In genomic region chr2:54540194-54540593, GRCh38 we compare ENCODE assay signal across 1 cellular context.
TF ChIP-seq lines count a peak whose summit lies in the region.

No MANE protein-coding gene starts in this region.

TF ChIP-seq in A549, 52 proteins besides CTCF, POLR2A, EP300 and RAD21 (continued from another document):
- no peak for TF ChIP-seq REST (IDR thresholded peaks at IDR 0.05)
- no peak for TF ChIP-seq RCOR1 (IDR thresholded peaks at IDR 0.05; ENCODE audit: low read depth, low read length)
